In the genomic region with DNA sequence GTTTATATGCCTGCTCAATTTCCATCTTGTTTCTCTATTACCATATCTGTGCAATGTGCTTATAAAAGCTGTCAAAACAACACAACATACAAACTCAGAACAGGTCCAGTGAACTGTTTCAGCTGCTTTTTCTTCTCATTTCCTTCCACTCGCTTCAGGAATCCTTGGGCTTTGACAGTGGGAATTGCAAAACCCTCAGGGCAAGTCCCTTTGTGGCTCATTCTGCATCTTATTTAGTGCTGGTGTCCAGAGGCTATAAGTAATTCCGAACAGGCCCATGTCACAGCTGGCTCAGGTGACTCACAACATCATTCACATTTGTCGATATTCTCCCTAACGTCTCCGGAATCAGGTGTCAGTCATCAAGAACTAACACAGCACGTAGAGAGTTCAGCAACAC, we compare ENCODE assay signal across 19 cellular contexts.
DNase-seq lines count a peak whose midpoint lies in the region; ATAC-seq and TF ChIP-seq lines count a peak whose summit lies in the region.
"Had no signal": no experiment of that assay in that cellular context is flagged by ENCODE, and none has a peak within 500 bp of the region (broad histone marks: within the 10 kb centered on the region; RNA-seq: fewer than 3 reads in every experiment).

No MANE protein-coding gene starts in this region.

- H2BK12ac ChIP-seq in mesenchymal stem cell (ENCODE audit: low read length in 2 of 2) = no peak overlapping the region

- H3F3A ChIP-seq in smooth muscle cell (ENCODE audit: low read depth) = peaks cover 3% of the 10 kb centered on the region

- H3K9me3 Mint-ChIP-seq in activated naive CD4-positive, alpha-beta T cell treated with anti-CD3 and anti-CD28 coated beads, Interleukin-2, amount 10 ng/mL, durations not matched to agents 7 days and 5 days = peaks cover 2% of the 10 kb centered on the region

- no peaks in the 10 kb centered on the region for H3K4me1 Mint-ChIP-seq in activated naive CD4-positive, alpha-beta T cell treated with anti-CD3 and anti-CD28 coated beads, Interleukin-2, amount 10 ng/mL, durations not matched to agents 7 days and 5 days
- H3K4me1 Mint-ChIP-seq: CD14-positive monocyte had no signal

- H3K4me1 ChIP-seq in mesenchymal stem cell (ENCODE audit: control insufficient read depth, insufficient read depth, low read depth, low read length) (no peaks in the 10 kb centered on the region), smooth muscle cell (ENCODE audit: low read depth) (peaks cover 5% of the 10 kb centered on the region)

- no peak overlapping the region for H3K4me3 Mint-ChIP-seq in activated naive CD4-positive, alpha-beta T cell treated with anti-CD3 and anti-CD28 coated beads, Interleukin-2, amount 10 ng/mL, durations not matched to agents 7 days and 5 days
- H3K4me3 Mint-ChIP-seq: CD14-positive monocyte had no signal

- H3K9me3 ChIP-seq in mesenchymal stem cell (ENCODE audit: control insufficient read depth, low read length) (no peaks in the 10 kb centered on the region), smooth muscle cell (replicated peaks; ENCODE audit: low read depth) (no peaks in the 10 kb centered on the region)

- H3K36me3 ChIP-seq in mesenchymal stem cell (ENCODE audit: control insufficient read depth in 1 of 2, insufficient read depth in 2 of 2, low read depth in 1 of 2, low read length in 2 of 2) = no peaks in the 10 kb centered on the region
- H3K36me3 ChIP-seq in smooth muscle cell (ENCODE audit: low read depth) = no peaks in the 10 kb centered on the region

- H3K27me3 Mint-ChIP-seq in activated naive CD4-positive, alpha-beta T cell treated with anti-CD3 and anti-CD28 coated beads, Interleukin-2, amount 10 ng/mL, durations not matched to agents 7 days and 5 days = no peaks in the 10 kb centered on the region

- H3K36me3 Mint-ChIP-seq in activated naive CD4-positive, alpha-beta T cell treated with anti-CD3 and anti-CD28 coated beads, Interleukin-2, amount 10 ng/mL, durations not matched to agents 7 days and 5 days = no peaks in the 10 kb centered on the region
- H3K36me3 Mint-ChIP-seq: CD14-positive monocyte had no signal

- H3K23ac ChIP-seq in mesenchymal stem cell (ENCODE audit: low read length in 2 of 2) = no peak overlapping the region

- no peak overlapping the region for H4K91ac ChIP-seq in mesenchymal stem cell (ENCODE audit: low read length)

- no peak for TF ChIP-seq CTCF in foreskin fibroblast (IDR thresholded peaks at IDR 0.05; ENCODE audit: low read depth, low read length)
- TF ChIP-seq CTCF in smooth muscle cell (IDR thresholded peaks at IDR 0.05; ENCODE audit: borderline replicate concordance, insufficient read depth, poor library complexity, severe bottlenecking) = no peak

- CTCF ChIA-PET in activated naive CD4-positive, alpha-beta T cell treated with anti-CD3 and anti-CD28 coated beads, Interleukin-2, amount 10 ng/mL, durations not matched to agents 7 days and 5 days (lab: Charles Lee) = no interaction called here

- H3K27ac ChIP-seq in mesenchymal stem cell (ENCODE audit: low read length, poor library complexity, severe bottlenecking) (peak overlapping the region; percentile 12), smooth muscle cell (ENCODE audit: low read depth) (peak overlapping the region; percentile 57)
- H3K27ac ChIP-seq: GM23248 had no signal

- H2AFZ ChIP-seq in mesenchymal stem cell (ENCODE audit: low read depth, low read length) (no peak overlapping the region), smooth muscle cell (ENCODE audit: low read depth) (peak overlapping the region; percentile 20)
- H2AFZ ChIP-seq: GM23248 had no signal

- H3K14ac ChIP-seq in mesenchymal stem cell (ENCODE audit: low read length in 2 of 2) = no peak overlapping the region

- no peaks in the 10 kb centered on the region for H3K79me1 ChIP-seq in mesenchymal stem cell (replicated peaks; ENCODE audit: low read length, poor library complexity, severe bottlenecking)

- H3K4me2 ChIP-seq in mesenchymal stem cell (ENCODE audit: low read length, poor library complexity, severe bottlenecking) (no peak overlapping the region), smooth muscle cell (peak overlapping the region; percentile 62)

- no peaks in the 10 kb centered on the region for H4K20me1 ChIP-seq in smooth muscle cell (ENCODE audit: low read depth)

- no peak overlapping the region for H2BK5ac ChIP-seq in mesenchymal stem cell (ENCODE audit: low read depth, low read length, poor library complexity, severe bottlenecking)

- H2AK5ac ChIP-seq in mesenchymal stem cell (ENCODE audit: low read length, severe bottlenecking) = no peak overlapping the region

- no peaks in the 10 kb centered on the region for H3K27me3 ChIP-seq in mesenchymal stem cell (ENCODE audit: control insufficient read depth in 1 of 2, insufficient read depth in 1 of 2, low read length in 2 of 2)
- no peaks in the 10 kb centered on the region for H3K27me3 ChIP-seq in smooth muscle cell (ENCODE audit: low read depth)

- peak; percentile 77 for DNase-seq in RPMI7951 (ENCODE audit: low read depth)
- peak; percentile 33 to 71 for DNase-seq in foreskin fibroblast
- peak; percentile 66 for DNase-seq in mesenchymal stem cell
- DNase-seq in smooth muscle cell (lab: John Stamatoyannopoulos, UW; ENCODE audit: unreplicated experiment) = no peak
- DNase-seq in activated naive CD4-positive, alpha-beta T cell treated with anti-CD3 and anti-CD28 coated beads, Interleukin-2, amount 10 ng/mL, durations not matched to agents 7 days and 5 days = no peak
- no peak for DNase-seq in HT-29 (ENCODE audit: low spot score)
- DNase-seq: DMS79 treated with DMSO at 0.1 percent for 48 hours, GF-D8, GM23248, NCI-H1092 treated with DMSO at 0.1 percent for 48 hours, NCI-H146, NCI-H2029 treated with DMSO at 0.1 percent for 48 hours, NCI-H2171, NCI-H446, Right ventricle myocardium superior had no signal

- H2BK120ac ChIP-seq in mesenchymal stem cell (ENCODE audit: low read depth, low read length) = no peak overlapping the region

- H4K8ac ChIP-seq in mesenchymal stem cell (ENCODE audit: low read length) = no peak overlapping the region

- peak overlapping the region in 1 of 2 experiments; percentile 41 for H3K4ac ChIP-seq in mesenchymal stem cell (ENCODE audit: low read depth in 1 of 2, low read length in 2 of 2)

- no peak overlapping the region for H3K4me3 ChIP-seq in foreskin fibroblast (ENCODE audit: low read depth in 1 of 2, low read length in 2 of 2)
- H3K4me3 ChIP-seq in mesenchymal stem cell (ENCODE audit: insufficient read depth in 1 of 2, low read depth in 1 of 2, low read length in 2 of 2) = no peak overlapping the region
- H3K4me3 ChIP-seq in smooth muscle cell = no peak overlapping the region
- H3K4me3 ChIP-seq: GM12878, GM23248 had no signal

- 50% methylated on average over 6 of the region's 6 CpGs for WGBS in mesenchymal stem cell
- 28% methylated on average over 6 of the region's 6 CpGs for WGBS in smooth muscle cell (ENCODE audit: low lambda C conversion rate)

- no peak overlapping the region for H2BK15ac ChIP-seq in mesenchymal stem cell (ENCODE audit: low read depth, poor library complexity, severe bottlenecking)

- no peaks in the 10 kb centered on the region for H3K79me2 ChIP-seq in smooth muscle cell (ENCODE audit: low read depth)

- H3K18ac ChIP-seq in mesenchymal stem cell (ENCODE audit: low read depth in 1 of 2, low read length in 2 of 2) = peak overlapping the region in 1 of 2 experiments; percentile 80

- ATAC-seq in HG02798 (IDR thresholded peaks at IDR 0.05; ENCODE audit: poor library complexity, unreplicated experiment) = no peak
- ATAC-seq: GM12878, HCT116 had no signal

- no peak overlapping the region for H3K27ac Mint-ChIP-seq in activated naive CD4-positive, alpha-beta T cell treated with anti-CD3 and anti-CD28 coated beads, Interleukin-2, amount 10 ng/mL, durations not matched to agents 7 days and 5 days
- H3K27ac Mint-ChIP-seq: CD14-positive monocyte had no signal

- no peak overlapping the region for H3K9ac ChIP-seq in mesenchymal stem cell (ENCODE audit: low read length)
- no peak overlapping the region for H3K9ac ChIP-seq in smooth muscle cell (ENCODE audit: low read depth)
- H3K9ac ChIP-seq: GM23248 had no signal

Comparison
In these comparisons a context has a peak if more than half of its experiments do, and no peak if none do; other contexts are left out.
1. DNase-seq: peak in RPMI7951 (single experiment), foreskin fibroblast (2 of 2) and mesenchymal stem cell (single experiment); none in smooth muscle cell (single experiment), activated naive CD4-positive, alpha-beta T cell treated with anti-CD3 and anti-CD28 coated beads, Interleukin-2, amount 10 ng/mL, durations not matched to agents 7 days and 5 days (single experiment) and HT-29 (single experiment).